ENCODE assay signal across 8 cellular contexts in genomic region chr19:10580979-10581631, GRCh38. TPM values are rescaled to one million over a fixed set of nuclear protein-coding genes. Genes with fewer than 3 reads are reported as not detected.
A peak's percentile ranks its signal among the peaks of the same experiment; 100 is the strongest.
DNase-seq lines count a peak whose midpoint lies in the region; ATAC-seq lines count a peak whose summit lies in the region.

No MANE protein-coding gene starts in this region.

- H3K9me3 Mint-ChIP-seq in CD4-positive, CD25-positive, alpha-beta regulatory T cell = peaks cover 0 to 2% (median 0%) of the 10 kb centered on the region in 7 donors

- H3K36me3 ChIP-seq in CD4-positive, CD25-positive, alpha-beta regulatory T cell (ENCODE audit: control insufficient read depth, insufficient read depth, low read length) = no peaks in the 10 kb centered on the region

- peak overlapping the region in 3 of 4 donors; percentile 7 to 57 (median 7) for H3K4me3 Mint-ChIP-seq in CD4-positive, CD25-positive, alpha-beta regulatory T cell

- H3K9me3 ChIP-seq in CD4-positive, CD25-positive, alpha-beta regulatory T cell (ENCODE audit: control insufficient read depth in 2 of 2, low read length in 2 of 2) = no peaks in the 10 kb centered on the region

- H3K27ac Mint-ChIP-seq in CD4-positive, CD25-positive, alpha-beta regulatory T cell = peak overlapping the region in 1 of 3 donors; percentile 12

- no peak overlapping the region for H3K4me3 ChIP-seq in CD4-positive, CD25-positive, alpha-beta regulatory T cell (ENCODE audit: low read depth, low read length)

- no peaks in the 10 kb centered on the region for H3K27me3 ChIP-seq in CD4-positive, CD25-positive, alpha-beta regulatory T cell (ENCODE audit: control insufficient read depth, insufficient read depth, low read length)

- H3K36me3 Mint-ChIP-seq in CD4-positive, CD25-positive, alpha-beta regulatory T cell = no peaks in the 10 kb centered on the region

- H3K4me1 ChIP-seq in CD4-positive, CD25-positive, alpha-beta regulatory T cell (ENCODE audit: control insufficient read depth, insufficient read depth, low read length, poor library complexity, severe bottlenecking) = peaks cover 6% of the 10 kb centered on the region

- H3K4me1 Mint-ChIP-seq in CD4-positive, CD25-positive, alpha-beta regulatory T cell = peaks cover 4 to 19% (median 10%) of the 10 kb centered on the region in 4 donors

- peak; percentile 95 to 98 for ATAC-seq in CD4-positive, CD25-positive, alpha-beta regulatory T cell (ENCODE audit: low read depth in 2 of 2)
- ATAC-seq in HG03354 (IDR thresholded peaks at IDR 0.05; ENCODE audit: poor library complexity, severe bottlenecking, unreplicated experiment) (peak; percentile 64), GM18858 (IDR thresholded peaks at IDR 0.05; ENCODE audit: unreplicated experiment) (no peak)

- peak; percentile 76 to 95 (median 87) for DNase-seq in CD4-positive, CD25-positive, alpha-beta regulatory T cell
- DNase-seq in NCI-H82 treated with DMSO at 0.1 percent for 48 hours (lab: John Stamatoyannopoulos, UW; ENCODE audit: unreplicated experiment) (peak; percentile 72), medulla oblongata (ENCODE audit: extremely low spot score) (peak; percentile 97)
- DNase-seq in activated CD4-positive, alpha-beta T cell treated with anti-CD3 and anti-CD28 coated beads, Interleukin-2, amount 50 U/mL, for 4 hours = peak; percentile 89 to 93
- peak; percentile 87 for DNase-seq in effector CD4-positive, alpha-beta T cell
- DNase-seq in stimulated activated CD8-positive, alpha-beta memory T cell treated with anti-CD3 and anti-CD28 coated beads, Interleukin-12 subunit alpha, Interleukin-12 subunit beta, amount 100 ng/mL, for 1 hour (ENCODE audit: low read depth) = peak; percentile 88

- no peak overlapping the region for H3K27ac ChIP-seq in CD4-positive, CD25-positive, alpha-beta regulatory T cell (ENCODE audit: insufficient read depth, low read length, poor library complexity, severe bottlenecking)

- H3K27me3 Mint-ChIP-seq in CD4-positive, CD25-positive, alpha-beta regulatory T cell = peaks cover 6% of the 10 kb centered on the region

RNA-seq across cellular contexts. Expression of gene AP1M2, which starts 6.0 kb away (rescaled TPM):
- not detected for total RNA-seq in CD4-positive, CD25-positive, alpha-beta regulatory T cell
- polyA plus RNA-seq in CD4-positive, CD25-positive, alpha-beta regulatory T cell = not detected

RNA-seq across cellular contexts. Expression of gene CDKN2D, which starts 12.3 kb away (rescaled TPM):
- total RNA-seq in CD4-positive, CD25-positive, alpha-beta regulatory T cell = 57.0 TPM
- polyA plus RNA-seq in CD4-positive, CD25-positive, alpha-beta regulatory T cell = 100 to 1,000 TPM in 3 of 4 donors, 10 to 100 TPM in 1; 92.6 to 125 (median 113) TPM

RNA-seq across cellular contexts. Expression of gene KRI1, which starts 15.3 kb away (rescaled TPM):
- total RNA-seq in CD4-positive, CD25-positive, alpha-beta regulatory T cell = 34.6 TPM
- polyA plus RNA-seq in CD4-positive, CD25-positive, alpha-beta regulatory T cell = 10 to 100 TPM in 3 of 4 donors, 1 to 10 TPM in 1; 8.6 to 13.8 (median 12.0) TPM

RNA-seq across cellular contexts. Expression of gene ATG4D, which starts 37.4 kb away (rescaled TPM):
- total RNA-seq in CD4-positive, CD25-positive, alpha-beta regulatory T cell = 62.4 TPM
- polyA plus RNA-seq in CD4-positive, CD25-positive, alpha-beta regulatory T cell = 10 to 100 TPM; 14.0 to 17.0 (median 14.7) TPM

RNA-seq across cellular contexts. Expression of gene SLC44A2, which starts 44.2 kb away (rescaled TPM):
- 236 TPM for total RNA-seq in CD4-positive, CD25-positive, alpha-beta regulatory T cell
- polyA plus RNA-seq in CD4-positive, CD25-positive, alpha-beta regulatory T cell = 100 to 1,000 TPM; 225 to 280 (median 255) TPM
